Comparison of ENCODE assay signal across 30 cellular contexts in genomic region chr19:15622991-15623390, GRCh38. TPM values are rescaled to one million over a fixed set of nuclear protein-coding genes. Genes with fewer than 3 reads are reported as not detected.
"Had no signal": no experiment of that assay in that cellular context is flagged by ENCODE, and none has a peak within 500 bp of the region (broad histone marks: within the 10 kb centered on the region; RNA-seq: fewer than 3 reads in every experiment).

No MANE protein-coding gene starts in this region.

- DNase-seq: activated CD4-positive, alpha-beta T cell treated with anti-CD3 and anti-CD28 coated beads for 48 hours; activated CD4-positive, alpha-beta T cell treated with anti-CD3 and anti-CD28 coated beads, Interleukin-2, amount 50 U/mL, for 48 hours; activated CD8-positive, alpha-beta memory T cell treated with anti-CD3 and anti-CD28 coated beads, Interleukin-2, amount 50 U/mL, for 4 hours; activated effector memory CD4-positive, alpha-beta T cell treated with anti-CD3 and anti-CD28 coated beads, Interleukin-2, amount 50 U/mL, for 16 hours; activated T-cell treated with anti-CD3 and anti-CD28 coated beads, Interleukin-2, amount 50 U/mL, for 1 hour; cerebellar nuclear complex; dorsolateral prefrontal cortex; effector memory CD4-positive, alpha-beta T cell; foreskin fibroblast; hippocampal formation; immature natural killer cell; kidney glomerular epithelial cell; left ventricle myocardium inferior; stimulated activated CD4-positive, alpha-beta T cell treated with anti-CD3 and anti-CD28 coated beads, Interleukin-2, amount 100 ng/mL, for 48 hours; T-helper 1 cell had no signal

- H3K4me3 ChIP-seq: ascending aorta, cardiac muscle cell, coronary artery, dorsolateral prefrontal cortex, left ventricle myocardium inferior, lung, testis had no signal

- H3K4me3 Mint-ChIP-seq: activated naive CD4-positive, alpha-beta T cell treated with anti-CD3 and anti-CD28 coated beads for 36 hours; activated naive CD8-positive, alpha-beta T cell treated with anti-CD3 and anti-CD28 coated beads, Interleukin-2, amount 10 ng/mL, durations not matched to agents 7 days and 5 days; activated T-helper 1 cell treated with anti-CD3 and anti-CD28 coated beads, Interleukin-12 subunit alpha, Interleukin-12 subunit beta, Interleukin-2, Interleukin-4 antibody, amounts not matched to agents 30 ng/mL and 10 ng/mL and 1 ng/mL, durations not matched to agents 14 hours and 24 hours and 36 hours; brain; immature natural killer cell; nephron; T-helper 2 cell treated with Interferon-gamma antibody and Interleukin-4, amounts not matched to agents 5 μg/mL and 100 μg/mL, for 36 hours had no signal

- H3K4me1 Mint-ChIP-seq: brain, immature natural killer cell, nephron had no signal

- H3K27ac Mint-ChIP-seq: activated naive CD4-positive, alpha-beta T cell treated with anti-CD3 and anti-CD28 coated beads for 36 hours; activated naive CD8-positive, alpha-beta T cell treated with anti-CD3 and anti-CD28 coated beads, Interleukin-2, amount 10 ng/mL, durations not matched to agents 7 days and 5 days; activated T-helper 1 cell treated with anti-CD3 and anti-CD28 coated beads, Interleukin-12 subunit alpha, Interleukin-12 subunit beta, Interleukin-2, Interleukin-4 antibody, amounts not matched to agents 30 ng/mL and 10 ng/mL and 1 ng/mL, durations not matched to agents 14 hours and 24 hours and 36 hours; brain; immature natural killer cell; nephron; T-helper 2 cell treated with Interferon-gamma antibody and Interleukin-4, amounts not matched to agents 5 μg/mL and 100 μg/mL, for 36 hours had no signal

- H3K9me3 Mint-ChIP-seq: activated naive CD4-positive, alpha-beta T cell treated with anti-CD3 and anti-CD28 coated beads for 36 hours; activated naive CD8-positive, alpha-beta T cell treated with anti-CD3 and anti-CD28 coated beads, Interleukin-2, amount 10 ng/mL, durations not matched to agents 7 days and 5 days; activated T-helper 1 cell treated with anti-CD3 and anti-CD28 coated beads, Interleukin-12 subunit alpha, Interleukin-12 subunit beta, Interleukin-2, Interleukin-4 antibody, amounts not matched to agents 30 ng/mL and 10 ng/mL and 1 ng/mL, durations not matched to agents 14 hours and 24 hours and 36 hours; immature natural killer cell; T-helper 2 cell treated with Interferon-gamma antibody and Interleukin-4, amounts not matched to agents 5 μg/mL and 100 μg/mL, for 36 hours had no signal

- ATAC-seq: stimulated activated naive CD8-positive, alpha-beta T cell treated with anti-CD3 and anti-CD28 coated beads, Interleukin-15, Interleukin-2, amounts not matched to agents 100 U/mL and 50 U/mL, for 24 hours had no signal

- H3K36me3 Mint-ChIP-seq: activated naive CD8-positive, alpha-beta T cell treated with anti-CD3 and anti-CD28 coated beads, Interleukin-2, amount 10 ng/mL, durations not matched to agents 7 days and 5 days; brain; immature natural killer cell had no signal

RNA-seq across cellular contexts. Expression of gene CYP4F8, which starts 8.0 kb away (rescaled TPM):
- total RNA-seq: activated CD8-positive, alpha-beta memory T cell treated with anti-CD3 and anti-CD28 coated beads for 36 hours; activated naive CD4-positive, alpha-beta T cell treated with anti-CD3 and anti-CD28 coated beads for 36 hours; activated naive CD8-positive, alpha-beta T cell treated with anti-CD3 and anti-CD28 coated beads, Interleukin-2, amount 10 ng/mL, durations not matched to agents 7 days and 5 days; activated T-helper 1 cell treated with anti-CD3 and anti-CD28 coated beads, Interleukin-12 subunit alpha, Interleukin-12 subunit beta, Interleukin-2, Interleukin-4 antibody, amounts not matched to agents 30 ng/mL and 10 ng/mL and 1 ng/mL, durations not matched to agents 14 hours and 24 hours and 36 hours; ascending aorta; cardiac muscle cell; left ventricle myocardium inferior; lung; osteoblast; posterior vena cava had no signal

RNA-seq across cellular contexts. Expression of gene CYP4F3, which starts 17.7 kb away (rescaled TPM):
- total RNA-seq: activated naive CD8-positive, alpha-beta T cell treated with anti-CD3 and anti-CD28 coated beads, Interleukin-2, amount 10 ng/mL, durations not matched to agents 7 days and 5 days; activated T-helper 1 cell treated with anti-CD3 and anti-CD28 coated beads, Interleukin-12 subunit alpha, Interleukin-12 subunit beta, Interleukin-2, Interleukin-4 antibody, amounts not matched to agents 30 ng/mL and 10 ng/mL and 1 ng/mL, durations not matched to agents 14 hours and 24 hours and 36 hours; ascending aorta; cardiac muscle cell; left ventricle myocardium inferior; osteoblast had no signal

RNA-seq across cellular contexts. Expression of gene CYP4F12, which starts 49.9 kb away (rescaled TPM):
- total RNA-seq: activated naive CD4-positive, alpha-beta T cell treated with anti-CD3 and anti-CD28 coated beads for 36 hours; activated T-helper 1 cell treated with anti-CD3 and anti-CD28 coated beads, Interleukin-12 subunit alpha, Interleukin-12 subunit beta, Interleukin-2, Interleukin-4 antibody, amounts not matched to agents 30 ng/mL and 10 ng/mL and 1 ng/mL, durations not matched to agents 14 hours and 24 hours and 36 hours; cardiac muscle cell; osteoblast had no signal
